Comparison of ENCODE assay signal across 12 cellular contexts in genomic region chr5:83567741-83568530, GRCh38.
A peak's percentile ranks its signal among the peaks of the same experiment; 100 is the strongest.
DNase-seq lines count a peak whose midpoint lies in the region; ATAC-seq and TF ChIP-seq lines count a peak whose summit lies in the region.
"Had no signal": no experiment of that assay in that cellular context is flagged by ENCODE, and none has a peak within 500 bp of the region (broad histone marks: within the 10 kb centered on the region; RNA-seq: fewer than 3 reads in every experiment).

No MANE protein-coding gene starts in this region.

- H3K27ac ChIP-seq in GM23338 (ENCODE audit: low read depth) (no peak overlapping the region), RWPE2 (ENCODE audit: poor library complexity, severe bottlenecking) (peak overlapping the region; percentile 63), epithelial cell of prostate (peak overlapping the region; percentile 32)
- H3K27ac ChIP-seq: left ventricle myocardium inferior had no signal

- peak overlapping the region; percentile 33; the same call in 1 of the 2 replicates for H3K27ac Mint-ChIP-seq in GM23338
- H3K27ac Mint-ChIP-seq: activated T-helper 1 cell treated with anti-CD3 and anti-CD28 coated beads, Interleukin-12 subunit alpha, Interleukin-12 subunit beta, Interleukin-2, Interleukin-4 antibody, amounts not matched to agents 30 ng/mL and 10 ng/mL and 1 ng/mL, durations not matched to agents 14 hours and 24 hours and 36 hours had no signal

- no peaks in the 10 kb centered on the region for H3K9me3 Mint-ChIP-seq in GM23338
- no peaks in the 10 kb centered on the region for H3K9me3 Mint-ChIP-seq in activated T-cell treated with anti-CD3 and anti-CD28 coated beads, Interleukin-2, amount 50 U/mL, for 4 hours
- H3K9me3 Mint-ChIP-seq: activated T-helper 1 cell treated with anti-CD3 and anti-CD28 coated beads, Interleukin-12 subunit alpha, Interleukin-12 subunit beta, Interleukin-2, Interleukin-4 antibody, amounts not matched to agents 30 ng/mL and 10 ng/mL and 1 ng/mL, durations not matched to agents 14 hours and 24 hours and 36 hours had no signal

- H3K27me3 ChIP-seq in GM23338 (ENCODE audit: insufficient read depth) (no peaks in the 10 kb centered on the region), RWPE2 (ENCODE audit: insufficient read depth, poor library complexity, severe bottlenecking) (no peaks in the 10 kb centered on the region)

- no peaks in the 10 kb centered on the region for H4K20me1 ChIP-seq in GM23338 (replicated peaks; ENCODE audit: insufficient read depth)

- no peaks in the 10 kb centered on the region; the same call in 1 of the 2 replicates for H3K79me2 ChIP-seq in GM23338 (replicated peaks; ENCODE audit: insufficient read depth)

- H3K9me2 ChIP-seq in GM23338 (ENCODE audit: insufficient read depth), result no peaks in the 10 kb centered on the region

- ATAC-seq in GM23338 (no peak), RWPE2 (ENCODE audit: low read depth) (peak; percentile 90), sciatic nerve (peak; percentile 93), GM19035 (IDR thresholded peaks at IDR 0.05; ENCODE audit: unreplicated experiment) (no peak), GM19467 (IDR thresholded peaks at IDR 0.05; ENCODE audit: unreplicated experiment) (no peak), HG03520 (IDR thresholded peaks at IDR 0.05; ENCODE audit: unreplicated experiment) (no peak)
- ATAC-seq in activated T-cell treated with anti-CD3 and anti-CD28 coated beads, Interleukin-2, amount 50 U/mL, for 4 hours, result no peak

- H3K4me2 ChIP-seq in GM23338, result no peak overlapping the region

- H3K4me1 ChIP-seq in GM23338 (ENCODE audit: insufficient read depth) (no peaks in the 10 kb centered on the region), RWPE2 (ENCODE audit: insufficient read depth, poor library complexity, severe bottlenecking) (peaks cover 17% of the 10 kb centered on the region)

- peaks cover 3% of the 10 kb centered on the region for H3K27me3 Mint-ChIP-seq in GM23338 (ENCODE audit: insufficient read depth, low read depth, poor library complexity)
- H3K27me3 Mint-ChIP-seq in activated T-cell treated with anti-CD3 and anti-CD28 coated beads, Interleukin-2, amount 50 U/mL, for 4 hours (ENCODE audit: low read depth), result peaks cover 11% of the 10 kb centered on the region

- H3K4me3 ChIP-seq in GM23338, result no peak overlapping the region
- H3K4me3 ChIP-seq in RWPE2 (ENCODE audit: severe bottlenecking), result no peak overlapping the region
- H3K4me3 ChIP-seq: left ventricle myocardium inferior had no signal

- H3K4me1 Mint-ChIP-seq in GM23338, result peaks cover 3% of the 10 kb centered on the region; the same call in 2 of the 3 replicates
- no peaks in the 10 kb centered on the region for H3K4me1 Mint-ChIP-seq in activated T-cell treated with anti-CD3 and anti-CD28 coated beads, Interleukin-2, amount 50 U/mL, for 4 hours (ENCODE audit: low read depth)

- H2AFZ ChIP-seq in GM23338, result no peak overlapping the region

- H3K9me3 ChIP-seq in RWPE2 (ENCODE audit: severe bottlenecking), result no peaks in the 10 kb centered on the region
- H3K9me3 ChIP-seq: left ventricle myocardium inferior had no signal

- H3K36me3 Mint-ChIP-seq in GM23338 (ENCODE audit: low read depth), result peaks cover 59% of the 10 kb centered on the region
- no peaks in the 10 kb centered on the region for H3K36me3 Mint-ChIP-seq in activated T-cell treated with anti-CD3 and anti-CD28 coated beads, Interleukin-2, amount 50 U/mL, for 4 hours (ENCODE audit: insufficient read depth)

- H3F3A ChIP-seq in GM23338 (replicated peaks; ENCODE audit: low read depth), result no peaks in the 10 kb centered on the region

- DNase-seq in GM23338 (ENCODE audit: low spot score) (no peak), RWPE2 (ENCODE audit: low spot score) (no peak), epithelial cell of prostate (ENCODE audit: low read depth, low spot score) (peak; percentile 36), sciatic nerve (ENCODE audit: low spot score) (no peak)
- DNase-seq in activated T-cell treated with anti-CD3 and anti-CD28 coated beads, Interleukin-2, amount 50 U/mL, for 4 hours, result no peak
- DNase-seq: effector memory CD4-positive, alpha-beta T cell; left ventricle myocardium inferior; NCI-H69 had no signal

- TF ChIP-seq CTCF in GM23338 (conservative IDR thresholded peaks at IDR 0.05; ENCODE audit: low read depth in 2 of 2), result no peak
- no peak for TF ChIP-seq CTCF in RWPE2 (IDR thresholded peaks at IDR 0.05; ENCODE audit: poor library complexity, severe bottlenecking)

- no peak overlapping the region for H3K4me3 Mint-ChIP-seq in GM23338
- H3K4me3 Mint-ChIP-seq in activated T-cell treated with anti-CD3 and anti-CD28 coated beads, Interleukin-2, amount 50 U/mL, for 4 hours, result no peak overlapping the region
- H3K4me3 Mint-ChIP-seq: activated T-helper 1 cell treated with anti-CD3 and anti-CD28 coated beads, Interleukin-12 subunit alpha, Interleukin-12 subunit beta, Interleukin-2, Interleukin-4 antibody, amounts not matched to agents 30 ng/mL and 10 ng/mL and 1 ng/mL, durations not matched to agents 14 hours and 24 hours and 36 hours had no signal

- H3K36me3 ChIP-seq in GM23338 (ENCODE audit: insufficient read depth) (peaks cover 14% of the 10 kb centered on the region; the same call in 1 of the 2 replicates), RWPE2 (ENCODE audit: low read depth) (no peaks in the 10 kb centered on the region)
- H3K36me3 ChIP-seq: left ventricle myocardium inferior had no signal

- intact Hi-C loops in sciatic nerve (cut with DNase I), result loop anchor here (10.0 kb wide), 1 partner anchor 1223 kb away; no protein-coding TSS in a partner anchor

TF ChIP-seq in GM23338, 12 proteins besides CTCF, POLR2A, EP300 and RAD21 (continues in another document):
- TF ChIP-seq ETS1 (IDR thresholded peaks at IDR 0.05) (no peak), EZH2phosphoT487 (IDR thresholded peaks at IDR 0.05; ENCODE audit: unreplicated experiment) (no peak), POLR2AphosphoS5 (IDR thresholded peaks at IDR 0.05; ENCODE audit: low read depth) (no peak), JUNB (IDR thresholded peaks at IDR 0.05; ENCODE audit: unreplicated experiment) (no peak), ZNF114 (CRISPR knock-in tag; IDR thresholded peaks at IDR 0.05) (no peak), EZH2 (IDR thresholded peaks at IDR 0.05; ENCODE audit: low read depth, unreplicated experiment) (no peak), NANOG (IDR thresholded peaks at IDR 0.05; ENCODE audit: borderline replicate concordance) (no peak), STAT1 (IDR thresholded peaks at IDR 0.05; ENCODE audit: unreplicated experiment) (no peak), CREB1 (CRISPR knock-in tag; IDR thresholded peaks at IDR 0.05; ENCODE audit: low read depth) (no peak)

Comparison
In these comparisons a context has a peak if more than half of its experiments do, and no peak if none do; other contexts are left out.
1. ATAC-seq: peak in RWPE2 (single experiment) and sciatic nerve (single experiment); none in GM23338 (single experiment), GM19035 (single experiment), GM19467 (single experiment), HG03520 (single experiment) and activated T-cell treated with anti-CD3 and anti-CD28 coated beads, Interleukin-2, amount 50 U/mL, for 4 hours (0 of 2).